In genomic region chr1:239856067-239856466, GRCh38 we compare ENCODE assay signal across 7 cellular contexts.
"Had no signal": no experiment of that assay in that cellular context is flagged by ENCODE, and none has a peak within 500 bp of the region (broad histone marks: within the 10 kb centered on the region; RNA-seq: fewer than 3 reads in every experiment).

No MANE protein-coding gene starts in this region.

- H2AFZ ChIP-seq: GM23248 had no signal

- FAIRE-seq: HTR-8/SVneo, K562 had no signal

- H3K4me3 ChIP-seq: GM23248, HAP-1, K562 had no signal

- DNase-seq: GM23248, GOT3, H7, IMR-90 had no signal

- H3K9ac ChIP-seq: GM23248 had no signal

- H3K36me3 ChIP-seq: HAP-1 had no signal

- H3K27ac ChIP-seq: GM23248 had no signal

- H3K9me3 ChIP-seq: HAP-1 had no signal
